13 cellular contexts compared by ENCODE assay signal in the genomic region with DNA sequence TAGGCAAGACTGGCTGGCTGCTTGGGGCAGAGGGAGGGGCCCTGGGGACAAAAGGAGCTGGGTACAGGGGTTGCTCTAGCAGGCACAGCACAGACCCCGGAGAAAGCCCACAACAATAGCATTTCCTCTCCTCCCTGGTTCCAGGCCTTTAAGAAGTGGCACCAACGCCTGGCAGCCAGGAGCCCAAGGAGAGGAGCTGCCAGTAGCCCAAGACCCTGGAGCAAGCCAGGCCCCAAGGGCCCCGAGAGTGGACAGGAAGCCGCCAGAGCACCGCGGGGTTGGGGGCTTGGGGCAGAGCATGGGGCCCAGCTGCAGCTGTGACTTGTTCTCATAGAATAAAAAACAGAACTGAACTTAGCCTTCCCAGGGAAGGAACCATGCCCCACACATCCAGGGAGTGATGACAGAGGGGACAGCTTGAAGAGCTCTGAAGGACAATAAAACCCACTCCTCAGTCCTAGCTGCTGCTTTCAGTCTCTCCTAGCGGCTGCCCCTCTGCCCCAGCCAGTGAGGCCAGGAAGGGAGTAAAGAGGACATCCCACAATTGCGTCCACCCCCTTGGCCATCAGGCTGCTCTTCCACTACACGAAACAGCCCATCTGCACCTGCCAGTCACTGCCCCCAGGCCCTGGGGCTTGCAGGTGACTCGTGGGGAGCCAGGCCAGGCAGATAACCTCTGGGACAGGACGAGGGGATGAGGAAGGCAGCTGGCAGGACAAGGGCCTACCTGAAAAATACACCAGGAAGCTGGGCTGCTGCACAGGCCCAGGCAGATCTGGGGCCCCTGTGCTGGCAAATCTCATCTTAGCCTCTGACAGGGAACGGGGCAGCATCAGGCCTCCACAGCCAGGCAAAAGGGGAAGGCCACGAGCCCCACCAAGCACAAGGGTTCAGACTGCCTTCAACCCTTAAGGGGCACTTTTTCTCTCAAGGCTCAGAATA. TPM values are rescaled to one million over a fixed set of nuclear protein-coding genes. Genes with fewer than 3 reads are reported as not detected.
DNase-seq lines count a peak whose midpoint lies in the region; ATAC-seq and TF ChIP-seq lines count a peak whose summit lies in the region.
"Had no signal": no experiment of that assay in that cellular context is flagged by ENCODE, and none has a peak within 500 bp of the region (broad histone marks: within the 10 kb centered on the region; RNA-seq: fewer than 3 reads in every experiment).

No MANE protein-coding gene starts in this region.

- H2BK20ac ChIP-seq in IMR-90 (ENCODE audit: low read depth, low read length) = no peak overlapping the region; the same call in 1 of the 2 replicates

- H3K9ac ChIP-seq in IMR-90 (ENCODE audit: low read depth, low read length) (no peak overlapping the region), stomach smooth muscle (ENCODE audit: low read length in 2 of 2) (no peak overlapping the region)

- no peak overlapping the region for H2AFZ ChIP-seq in IMR-90 (replicated peaks; ENCODE audit: low read length, poor library complexity)

- H4K5ac ChIP-seq in IMR-90 (ENCODE audit: low read depth, low read length) = peak overlapping the region; percentile 69; the same call in 1 of the 2 replicates

- POLR2A ChIA-PET in IMR-90 (lab: Charles Lee; ENCODE audit: unreplicated experiment) = no interaction called here

- H3K9me1 ChIP-seq in IMR-90 (ENCODE audit: insufficient read depth, low read length) = peaks cover 34% of the 10 kb centered on the region

- H2BK5ac ChIP-seq in IMR-90 (ENCODE audit: low read depth, low read length, poor library complexity, severe bottlenecking) = peak overlapping the region; percentile 86

- peak overlapping the region; percentile 91; the same call in 2 of the 3 replicates for H2BK15ac ChIP-seq in IMR-90 (ENCODE audit: low read depth, low read length)

- no peak overlapping the region for H3K4me2 ChIP-seq in IMR-90 (ENCODE audit: low read depth, low read length)

- H4K91ac ChIP-seq in IMR-90 (ENCODE audit: insufficient read depth, low read depth, low read length) = peak overlapping the region; percentile 77; the same call in 1 of the 2 replicates

- H3K79me1 ChIP-seq in IMR-90 (ENCODE audit: low read depth in 1 of 2, low read length in 2 of 2) = peaks cover 0 to 17% of the 10 kb centered on the region in 2 experiments; a peak in 2 of 4 replicates

- TF ChIP-seq CTCF in IMR-90 (conservative IDR thresholded peaks at IDR 0.05; ENCODE audit: low read depth, low read length) (no peak), coronary artery (IDR thresholded peaks at IDR 0.05) (no peak), lung (IDR thresholded peaks at IDR 0.05; ENCODE audit: control extremely low read depth, extremely low read depth) (no peak)

- H3K9me3 ChIP-seq in IMR-90 (ENCODE audit: control insufficient read depth, insufficient read depth, low read length) (no peaks in the 10 kb centered on the region), lung (ENCODE audit: control insufficient read depth in 2 of 2, insufficient read depth in 1 of 2, low read length in 1 of 2) (no peaks in the 10 kb centered on the region), stomach smooth muscle (ENCODE audit: control insufficient read depth in 2 of 2, low read length in 2 of 2) (no peaks in the 10 kb centered on the region)

- in situ Hi-C loops in IMR-90 (cut with MboI; ENCODE audit: low sequenced_read_pairs) = no loop called here

- TF ChIP-seq RAD21 in IMR-90 (IDR thresholded peaks at IDR 0.05; ENCODE audit: low read length) = no peak

- no peak overlapping the region for H3K14ac ChIP-seq in IMR-90 (replicated peaks; ENCODE audit: low read depth, low read length)

- peak overlapping the region; percentile 96 for H3K4ac ChIP-seq in IMR-90 (ENCODE audit: low read depth, low read length)

- no peak overlapping the region for H3K56ac ChIP-seq in IMR-90 (ENCODE audit: extremely low read depth, insufficient read depth, low read length)

- dilution Hi-C loops in IMR-90 (cut with HindIII; ENCODE audit: low sequenced_read_pairs, unreplicated experiment) = no loop called here

- no peak overlapping the region for H3K4me3 ChIP-seq in IMR-90 (ENCODE audit: insufficient read depth, low read depth, low read length)
- H3K4me3 ChIP-seq in coronary artery = no peak overlapping the region
- H3K4me3 ChIP-seq in lung = no peak overlapping the region
- no peak overlapping the region for H3K4me3 ChIP-seq in stomach smooth muscle (ENCODE audit: low read length in 2 of 2)
- H3K4me3 ChIP-seq: SJSA1 had no signal

- ATAC-seq in IMR-90 (ENCODE audit: low read depth) = no peak
- no peak for ATAC-seq in lung (ENCODE audit: insufficient read depth, low FRiP score)
- ATAC-seq in HG03442 (IDR thresholded peaks at IDR 0.05; ENCODE audit: unreplicated experiment) = no peak
- ATAC-seq in GM19351 (IDR thresholded peaks at IDR 0.05; ENCODE audit: unreplicated experiment) = no peak
- ATAC-seq in GM21786 (IDR thresholded peaks at IDR 0.05; ENCODE audit: unreplicated experiment) = no peak

- TF ChIP-seq POLR2A in IMR-90 (IDR thresholded peaks at IDR 0.05; ENCODE audit: low read depth, low read length) = no peak

- intact Hi-C loops in IMR-90 (cut with micrococcal nuclease) = no loop called here

- no TSS peak for BruUV-seq in IMR-90 (replicated peaks; lab: Mats Ljungman, UMichigan)

- H4K8ac ChIP-seq in IMR-90 (ENCODE audit: low read depth in 2 of 2, low read length in 2 of 2) = peak overlapping the region in 1 of 2 experiments; percentile 92; a peak in 1 of 4 replicates

- H3K27ac ChIP-seq in IMR-90 (ENCODE audit: insufficient read depth, low read length) = peak overlapping the region; percentile 90; the same call in 1 of the 2 replicates
- H3K27ac ChIP-seq in coronary artery = peak overlapping the region; percentile 79 to 99
- peak overlapping the region; percentile 93 to 95 for H3K27ac ChIP-seq in lung (ENCODE audit: low read depth in 1 of 2, low read length in 1 of 2)
- H3K27ac ChIP-seq in stomach smooth muscle (ENCODE audit: low read length) = peak overlapping the region; percentile 91

- DNase-seq in IMR-90 (no peak), coronary artery (ENCODE audit: low spot score) (no peak), lung (ENCODE audit: low spot score) (no peak), NCI-H2107 (lab: John Stamatoyannopoulos, UW) (no peak)
- DNase-seq: activated naive CD4-positive, alpha-beta T cell treated with anti-CD3 and anti-CD28 coated beads for 36 hours; CD4-positive, CD25-positive, alpha-beta regulatory T cell; MM.1S; NCI-H510A had no signal

- H2AK5ac ChIP-seq in IMR-90 (ENCODE audit: low read depth, low read length) = peak overlapping the region; percentile 94; the same call in 1 of the 2 replicates

- H3K4me1 ChIP-seq in IMR-90 (ENCODE audit: control insufficient read depth, insufficient read depth, low read length) (peaks cover 39% of the 10 kb centered on the region), lung (ENCODE audit: control insufficient read depth in 2 of 2, insufficient read depth in 2 of 2, low read length in 2 of 2) (peaks cover 13 to 60% of the 10 kb centered on the region in 2 donors), stomach smooth muscle (ENCODE audit: control insufficient read depth, insufficient read depth, low read length) (peaks cover 61% of the 10 kb centered on the region)

- WGBS in IMR-90 (ENCODE audit: extremely low coverage in 2 of 2, insufficient read length in 1 of 2), 2 experiments = 20% methylated on average over 2 of the region's 13 CpGs; no CpG with 5 or more reads in 1 of the 2 experiments
- WGBS in lung, 2 donors = 70 to 74% methylated on average over 13 of the region's 13 CpGs

- CTCF ChIA-PET in IMR-90 (lab: Yijun Ruan, JAX) = no interaction called here

- no peaks in the 10 kb centered on the region for H4K20me1 ChIP-seq in IMR-90 (ENCODE audit: insufficient read depth, low read length)

- no peak overlapping the region for H3K23ac ChIP-seq in IMR-90 (ENCODE audit: low read depth, low read length)

- H2AK9ac ChIP-seq in IMR-90 (replicated peaks; ENCODE audit: low read depth, low read length, poor library complexity) = peak overlapping the region; percentile 99

- peak overlapping the region; percentile 95; the same call in 1 of the 2 replicates for H2BK120ac ChIP-seq in IMR-90 (ENCODE audit: low read depth, low read length)

- H3K18ac ChIP-seq in IMR-90 (ENCODE audit: low read depth, low read length) = no peak overlapping the region; the same call in 1 of the 2 replicates

- H3K36me3 ChIP-seq in IMR-90 (ENCODE audit: control insufficient read depth, insufficient read depth, low read length) = peaks cover 28% of the 10 kb centered on the region; the same call in 1 of the 2 replicates
- H3K36me3 ChIP-seq in lung (ENCODE audit: control insufficient read depth in 2 of 2, insufficient read depth in 2 of 2, low read length in 2 of 2) = peaks cover 7 to 35% of the 10 kb centered on the region in 2 donors
- peaks cover 24% of the 10 kb centered on the region in 2 donors for H3K36me3 ChIP-seq in stomach smooth muscle (ENCODE audit: control insufficient read depth in 2 of 2, insufficient read depth in 2 of 2, low read length in 2 of 2)
- H3K36me3 ChIP-seq: SJSA1 had no signal

- H3K27me3 ChIP-seq in IMR-90 (ENCODE audit: control insufficient read depth, insufficient read depth, low read length) (no peaks in the 10 kb centered on the region), lung (ENCODE audit: control insufficient read depth, insufficient read depth) (no peaks in the 10 kb centered on the region), stomach smooth muscle (ENCODE audit: control insufficient read depth in 1 of 2, insufficient read depth in 2 of 2, low read length in 2 of 2) (peaks cover 2 to 7% of the 10 kb centered on the region in 2 donors)
- H3K27me3 ChIP-seq: SJSA1 had no signal

RNA-seq across cellular contexts. Expression of a gene that starts 16.4 kb away (rescaled TPM):
- total RNA-seq in IMR-90 (2012; rRNA removed) (6.7 and 7.3 TPM in 2 replicates), lung (10 to 100 TPM; 34.0 to 61.4 TPM)
- polyA plus RNA-seq in IMR-90 (2012; rRNA removed) (6.7 and 7.4 TPM in 2 replicates), lung (10 to 100 TPM; 20.6 to 26.1 TPM)
- polyA plus RNA-seq in IMR-90 (2012; cell fraction: cytosol; rRNA removed) = 3.5 and 5.5 TPM in 2 replicates
- 16.7 and 23.0 TPM in 2 replicates for polyA plus RNA-seq in IMR-90 (2012; cell fraction: nucleus; rRNA removed; ENCODE audit: low replicate concordance)

RNA-seq across cellular contexts. Expression of a gene that starts 16.6 kb away (rescaled TPM):
- total RNA-seq in IMR-90 (2012; rRNA removed) = 4.1 and 5.0 TPM in 2 replicates
- polyA plus RNA-seq in IMR-90 (2012; rRNA removed) = 9.7 and 10.6 TPM in 2 replicates
- 3.5 and 5.0 TPM in 2 replicates for polyA plus RNA-seq in IMR-90 (2012; cell fraction: cytosol; rRNA removed)
- polyA plus RNA-seq in IMR-90 (2012; cell fraction: nucleus; rRNA removed; ENCODE audit: low replicate concordance) = 42.7 and 54.8 TPM in 2 replicates
- 10 to 100 TPM; 16.7 to 35.7 TPM for total RNA-seq in lung
- 10 to 100 TPM; 17.9 to 18.2 TPM for polyA plus RNA-seq in lung

RNA-seq across cellular contexts. Expression of a gene that starts 27.4 kb away (rescaled TPM):
- total RNA-seq in IMR-90 (2012; rRNA removed) (under 0.01 and 0.28 TPM in 2 replicates), lung (1 to 10 TPM in 1 of 2 donors, under 1 TPM in 1; 0.91 to 7.2 TPM)
- polyA plus RNA-seq in IMR-90 (2012; rRNA removed) (0.15 and 0.27 TPM in 2 replicates), lung (10 to 100 TPM; 11.0 to 11.3 TPM)
- 0.10 and 0.42 TPM in 2 replicates for polyA plus RNA-seq in IMR-90 (2012; cell fraction: cytosol; rRNA removed)
- polyA plus RNA-seq in IMR-90 (2012; cell fraction: nucleus; rRNA removed; ENCODE audit: low replicate concordance) = 0.06 and 0.27 TPM in 2 replicates
- total RNA-seq: activated naive CD4-positive, alpha-beta T cell treated with anti-CD3 and anti-CD28 coated beads for 36 hours; CD4-positive, CD25-positive, alpha-beta regulatory T cell; SJSA1 had no signal

RNA-seq across cellular contexts. Expression of a gene that starts 53.5 kb away (rescaled TPM):
- total RNA-seq in IMR-90 (2012; rRNA removed) (21.5 and 22.2 TPM in 2 replicates), lung (10 to 100 TPM; 37.0 to 93.9 TPM)
- polyA plus RNA-seq in IMR-90 (2012; rRNA removed) (57.7 and 64.3 TPM in 2 replicates), lung (100 to 1,000 TPM in 1 of 2 donors, 10 to 100 TPM in 1; 72.7 to 266 TPM)
- 32.7 and 80.8 TPM in 2 replicates for polyA plus RNA-seq in IMR-90 (2012; cell fraction: cytosol; rRNA removed)
- 42.2 and 63.8 TPM in 2 replicates for polyA plus RNA-seq in IMR-90 (2012; cell fraction: nucleus; rRNA removed; ENCODE audit: low replicate concordance)

RNA-seq across cellular contexts. Expression of a gene that starts 58.2 kb away (rescaled TPM):
- total RNA-seq in IMR-90 (2012; rRNA removed) (not detected in 2 replicates), lung (10 to 100 TPM in 1 of 2 donors, not detected in 1; 19.8 TPM)
- polyA plus RNA-seq in IMR-90 (2012; rRNA removed) (not detected in 2 replicates), lung (1 to 10 TPM in 1 of 2 donors, under 1 TPM in 1; 0.81 to 6.7 TPM)
- polyA plus RNA-seq in IMR-90 (2012; cell fraction: cytosol; rRNA removed) = not detected in 2 replicates
- polyA plus RNA-seq in IMR-90 (2012; cell fraction: nucleus; rRNA removed; ENCODE audit: low replicate concordance) = not detected in 2 replicates
- total RNA-seq: activated naive CD4-positive, alpha-beta T cell treated with anti-CD3 and anti-CD28 coated beads for 36 hours; CD4-positive, CD25-positive, alpha-beta regulatory T cell; SJSA1 had no signal
- polyA plus RNA-seq: CD4-positive, CD25-positive, alpha-beta regulatory T cell had no signal
